ENCODE assay signal across 8 cellular contexts in genomic region chr2:6826081-6826913, GRCh38. TPM values are rescaled to one million over a fixed set of nuclear protein-coding genes. Genes with fewer than 3 reads are reported as not detected.
DNase-seq lines count a peak whose midpoint lies in the region; ATAC-seq, FAIRE-seq and TF ChIP-seq lines count a peak whose summit lies in the region.

No MANE protein-coding gene starts in this region.

- H3K27me3 ChIP-seq in prostate gland (replicated peaks; ENCODE audit: insufficient read depth) = no peaks in the 10 kb centered on the region

- no peak overlapping the region for H3K27ac Mint-ChIP-seq in activated CD8-positive, alpha-beta T cell treated with anti-CD3 and anti-CD28 coated beads for 36 hours

- intact Hi-C loops in activated CD8-positive, alpha-beta T cell treated with anti-CD3 and anti-CD28 coated beads for 36 hours (cut with micrococcal nuclease) = loop anchor here (5.0 kb wide), 1 partner anchor 216 kb away; no protein-coding TSS in a partner anchor
- intact Hi-C loops in prostate gland (cut with DNase I) = no loop called here

- H3K9me3 Mint-ChIP-seq in activated CD8-positive, alpha-beta T cell treated with anti-CD3 and anti-CD28 coated beads for 36 hours = peaks cover 9% of the 10 kb centered on the region

- no peak for TF ChIP-seq POLR2A in prostate gland (IDR thresholded peaks at IDR 0.05)

- H3K36me3 Mint-ChIP-seq in activated CD8-positive, alpha-beta T cell treated with anti-CD3 and anti-CD28 coated beads for 36 hours (ENCODE audit: low read depth) = peaks cover under 1% of the 10 kb centered on the region

- FAIRE-seq in GM18507 (lab: Jason Lieb, UNC) = peak; percentile 80

- peaks cover 9% of the 10 kb centered on the region for H3K4me1 Mint-ChIP-seq in activated CD8-positive, alpha-beta T cell treated with anti-CD3 and anti-CD28 coated beads for 36 hours (ENCODE audit: low read depth)

- WGBS in prostate gland = 70% methylated on average over 4 of the region's 4 CpGs

- no peaks in the 10 kb centered on the region for H3K27me3 Mint-ChIP-seq in activated CD8-positive, alpha-beta T cell treated with anti-CD3 and anti-CD28 coated beads for 36 hours

- POLR2A ChIA-PET in activated CD8-positive, alpha-beta T cell treated with anti-CD3 and anti-CD28 coated beads for 36 hours (lab: Charles Lee) = interaction anchor here (0.7 to 1.1 kb wide), 3 partner anchors 40 to 187 kb away, joined by 3 read pairs; partner anchors contain the start of gene CMPK2

- H3K9me3 ChIP-seq in prostate gland = no peaks in the 10 kb centered on the region

- peak; percentile 40 for DNase-seq in AG08396 (ENCODE audit: low spot score)
- DNase-seq in GM18507 (ENCODE audit: extremely low spot score, insufficient read length, low read depth) = peak; percentile 47
- DNase-seq in NCI-H226 = peak; percentile 61
- DNase-seq in activated CD8-positive, alpha-beta T cell treated with anti-CD3 and anti-CD28 coated beads for 36 hours = peak; percentile 82
- DNase-seq in fibroblast of gingiva (ENCODE audit: low read depth) = peak; percentile 14
- DNase-seq in prostate gland (ENCODE audit: low spot score) = peak; percentile 11
- DNase-seq in Ammon's horn (ENCODE audit: low spot score) = no peak

- H3K27ac ChIP-seq in prostate gland = no peak overlapping the region

- peak; percentile 98 for ATAC-seq in HG02885 (IDR thresholded peaks at IDR 0.05; ENCODE audit: poor library complexity, unreplicated experiment)
- ATAC-seq in activated CD8-positive, alpha-beta T cell treated with anti-CD3 and anti-CD28 coated beads for 36 hours = peak; percentile 96

- TF ChIP-seq CTCF in activated CD8-positive, alpha-beta T cell treated with anti-CD3 and anti-CD28 coated beads for 36 hours (IDR thresholded peaks at IDR 0.05) = peak; percentile 85
- TF ChIP-seq CTCF in prostate gland (IDR thresholded peaks at IDR 0.05) = peak in 3 of 4 experiments; percentile 31 to 41 (median 37)

- H3K4me1 ChIP-seq in prostate gland (replicated peaks) = no peaks in the 10 kb centered on the region

- H3K4me3 ChIP-seq in prostate gland = no peak overlapping the region

- H3K36me3 ChIP-seq in prostate gland = no peaks in the 10 kb centered on the region

- no peak overlapping the region for H3K4me3 Mint-ChIP-seq in activated CD8-positive, alpha-beta T cell treated with anti-CD3 and anti-CD28 coated beads for 36 hours

- CTCF ChIA-PET in activated CD8-positive, alpha-beta T cell treated with anti-CD3 and anti-CD28 coated beads for 36 hours (lab: Charles Lee) = interaction anchor here (0.6 to 3.2 kb wide), 26 partner anchors 9 to 258 kb away, joined by 3 to 16 read pairs (median 4); partner anchors contain the start of gene CMPK2

RNA-seq across cellular contexts. Expression of gene CMPK2, which starts 39.4 kb away (rescaled TPM):
- total RNA-seq in activated CD8-positive, alpha-beta T cell treated with anti-CD3 and anti-CD28 coated beads for 36 hours = 1 to 10 TPM; 3.2 to 4.5 TPM
- 10 to 100 TPM; 13.4 to 13.7 TPM for total RNA-seq in prostate gland

RNA-seq across cellular contexts. Expression of gene RSAD2, which starts 51.3 kb away (rescaled TPM):
- 1 to 10 TPM; 2.8 to 3.7 TPM for total RNA-seq in activated CD8-positive, alpha-beta T cell treated with anti-CD3 and anti-CD28 coated beads for 36 hours
- 1 to 10 TPM; 3.3 to 8.3 TPM for total RNA-seq in prostate gland
